ENCODE assay signal across 14 cellular contexts in the genomic region with DNA sequence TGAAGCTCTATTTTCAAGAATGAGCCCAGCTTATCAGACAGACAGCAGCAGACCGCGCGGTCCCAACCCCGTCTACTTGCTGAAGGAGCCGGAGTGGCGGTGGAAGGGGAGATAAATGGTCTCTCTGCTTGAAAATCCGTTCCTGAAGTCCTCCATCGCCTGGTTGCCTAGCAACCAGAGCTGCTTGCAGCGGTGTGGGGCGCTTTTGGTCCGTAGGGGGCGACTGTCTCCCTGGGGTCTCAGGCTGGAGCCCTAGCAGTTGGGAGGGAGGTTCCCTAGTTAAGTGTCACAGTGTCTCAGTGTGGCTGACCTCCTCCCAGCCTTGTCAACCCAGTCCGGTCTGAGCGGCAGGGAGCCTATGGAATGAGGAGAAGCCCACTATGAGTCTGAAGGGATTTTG. TPM values are rescaled to one million over a fixed set of nuclear protein-coding genes. Genes with fewer than 3 reads are reported as not detected.
DNase-seq lines count a peak whose midpoint lies in the region; ATAC-seq and TF ChIP-seq lines count a peak whose summit lies in the region.
"Had no signal": no experiment of that assay in that cellular context is flagged by ENCODE, and none has a peak within 500 bp of the region (broad histone marks: within the 10 kb centered on the region; RNA-seq: fewer than 3 reads in every experiment).

No MANE protein-coding gene starts in this region.

- peaks cover 20% of the 10 kb centered on the region for H3K4me1 ChIP-seq in left ventricle myocardium inferior
- peaks cover 0 to 27% (median 7%) of the 10 kb centered on the region in 4 donors for H3K4me1 ChIP-seq in tibial artery
- H3K4me1 ChIP-seq: testis had no signal

- H3K27ac ChIP-seq in left ventricle myocardium inferior (replicated peaks) (peak overlapping the region; percentile 88), tibial artery (peak overlapping the region; percentile 88 to 96)
- H3K27ac ChIP-seq: epithelial cell of prostate, testis had no signal

- H3K4me3 ChIP-seq in left ventricle myocardium inferior: no peak overlapping the region
- H3K4me3 ChIP-seq in tibial artery: no peak overlapping the region
- H3K4me3 ChIP-seq: testis had no signal

- H3K36me3 ChIP-seq in left ventricle myocardium inferior (no peaks in the 10 kb centered on the region), tibial artery (no peaks in the 10 kb centered on the region)

- H3K27me3 ChIP-seq in left ventricle myocardium inferior (ENCODE audit: low read depth): no peaks in the 10 kb centered on the region
- no peaks in the 10 kb centered on the region for H3K27me3 ChIP-seq in tibial artery
- H3K27me3 ChIP-seq: testis had no signal

- intact Hi-C loops in left ventricle myocardium inferior (cut with micrococcal nuclease) (no loop called here), Right ventricle myocardium inferior (cut with DNase I) (no loop called here), tibial artery (cut with DNase I; ENCODE audit: low total_unique reads) (no loop called here)

- DNase-seq in left ventricle myocardium inferior (no peak), Right ventricle myocardium inferior (ENCODE audit: missing footprints) (no peak), NCI-H1105 (lab: John Stamatoyannopoulos, UW) (peak; percentile 17), ecto neural progenitor cell (ENCODE audit: low spot score) (peak; percentile 73), tibial artery (no peak), UCSD-AML1 (lab: John Stamatoyannopoulos, UW; ENCODE audit: unreplicated experiment) (no peak)
- no peak for DNase-seq in activated CD4-positive, CD25-positive, alpha-beta regulatory T cell (lab: John Stamatoyannopoulos, UW)
- DNase-seq: activated CD4-positive, alpha-beta T cell treated with anti-CD3 and anti-CD28 coated beads for 48 hours; CD4-positive, CD25-positive, alpha-beta regulatory T cell; stimulated activated CD4-positive, alpha-beta T cell treated with anti-CD3 and anti-CD28 coated beads, Interleukin-4, amount 100 ng/mL, for 24 hours; testis had no signal

- H3K9me3 ChIP-seq in left ventricle myocardium inferior (replicated peaks) (no peaks in the 10 kb centered on the region), tibial artery (no peaks in the 10 kb centered on the region)
- H3K9me3 ChIP-seq: testis had no signal

- TF ChIP-seq CTCF in left ventricle myocardium inferior (IDR thresholded peaks at IDR 0.05; ENCODE audit: borderline replicate concordance) (no peak), tibial artery (IDR thresholded peaks at IDR 0.05) (no peak)

- ATAC-seq in Right ventricle myocardium inferior (no peak), HG02763 (IDR thresholded peaks at IDR 0.05; ENCODE audit: unreplicated experiment) (no peak)

RNA-seq across cellular contexts. Expression of a gene that starts 8.3 kb away (rescaled TPM):
- total RNA-seq in left ventricle myocardium inferior (7.9 TPM), Right ventricle myocardium inferior (9.5 TPM)

RNA-seq across cellular contexts. Expression of a gene that starts 13.3 kb away (rescaled TPM):
- not detected for total RNA-seq in left ventricle myocardium inferior
- not detected for total RNA-seq in Right ventricle myocardium inferior
- total RNA-seq: CD4-positive, CD25-positive, alpha-beta regulatory T cell; LHCN-M2; testis had no signal

Comparison
In these comparisons a context has a peak if more than half of its experiments do, and no peak if none do; other contexts are left out.
1. DNase-seq: peak in NCI-H1105 (single experiment) and ecto neural progenitor cell (single experiment); none in left ventricle myocardium inferior (single experiment), Right ventricle myocardium inferior (single experiment), tibial artery (0 of 2), activated CD4-positive, CD25-positive, alpha-beta regulatory T cell (0 of 4) and UCSD-AML1 (single experiment).